22 cellular contexts compared by ENCODE assay signal in the genomic region with DNA sequence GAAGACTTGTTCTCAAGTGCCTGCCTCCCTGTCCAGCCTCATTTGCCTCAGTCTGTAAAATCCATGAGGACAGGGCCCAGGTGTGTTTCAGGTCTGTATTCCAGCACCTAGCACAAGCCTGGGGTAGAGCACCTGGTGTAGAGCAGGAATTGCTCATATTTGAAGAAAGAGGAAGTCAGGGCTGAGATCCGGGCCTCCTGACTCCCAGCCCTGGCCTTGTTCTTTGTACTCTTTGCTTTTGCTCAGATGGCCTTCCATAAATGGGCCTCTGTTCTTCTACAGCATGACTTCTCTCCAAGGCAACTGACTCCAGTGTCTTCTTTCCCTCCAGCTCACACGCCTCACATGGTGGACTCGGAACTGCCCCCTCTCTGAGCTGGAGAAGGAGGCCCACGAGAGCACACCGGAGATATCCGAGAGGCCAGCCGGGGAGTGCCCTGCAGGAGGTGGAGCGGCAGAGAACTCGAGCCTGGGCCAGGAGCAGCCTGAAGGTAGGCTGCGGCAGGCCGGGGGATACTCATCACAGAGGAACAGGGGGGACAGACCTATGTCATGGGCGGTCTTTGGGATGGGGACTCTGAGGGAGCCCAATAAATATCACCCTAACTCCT. TPM values are rescaled to one million over a fixed set of nuclear protein-coding genes. Genes with fewer than 3 reads are reported as not detected.
"Had no signal": no experiment of that assay in that cellular context is flagged by ENCODE, and none has a peak within 500 bp of the region (broad histone marks: within the 10 kb centered on the region; RNA-seq: fewer than 3 reads in every experiment).

No MANE protein-coding gene starts in this region.

- H3K4me3 ChIP-seq: adrenal gland, tibial artery had no signal

- DNase-seq: activated CD4-positive, alpha-beta T cell treated with anti-CD3 and anti-CD28 coated beads for 36 hours; activated CD4-positive, alpha-beta T cell treated with anti-CD3 and anti-CD28 coated beads, Interleukin-2, amount 50 U/mL, for 48 hours; activated gamma-delta T cell treated with Interleukin-2 at 50 U/mL for 16 hours; adrenal gland; effector CD8-positive, alpha-beta T cell; mesenchymal stem cell; nucleus accumbens; stimulated activated CD4-positive, alpha-beta T cell treated with anti-CD3 and anti-CD28 coated beads, Interleukin-12 subunit alpha, Interleukin-12 subunit beta, amount 100 ng/mL, for 4 hours; stimulated activated CD4-positive, alpha-beta T cell treated with anti-CD3 and anti-CD28 coated beads, Interleukin-1b, Interleukin-23, amount 100 ng/mL, for 48 hours; stimulated activated naive CD8-positive, alpha-beta T cell treated with anti-CD3 and anti-CD28 coated beads, Interleukin-15, Interleukin-2, amounts not matched to agents 100 U/mL and 50 U/mL, for 24 hours; T-helper 2 cell; tibial artery; WERI-Rb-1 had no signal

- ATAC-seq: activated CD4-positive, alpha-beta T cell treated with anti-CD3 and anti-CD28 coated beads for 36 hours; activated naive CD4-positive, alpha-beta T cell treated with anti-CD3 and anti-CD28 coated beads, Interleukin-2, amount 50 U/mL, for 72 hours; left lobe of liver; natural killer cell treated with Interleukin-12 subunit alpha and Interleukin-12 subunit beta and Interleukin-15 and Interleukin-18, amount 100 ng/mL, for 72 hours; stimulated activated naive CD8-positive, alpha-beta T cell treated with anti-CD3 and anti-CD28 coated beads, Interleukin-15, Interleukin-2, amounts not matched to agents 100 U/mL and 50 U/mL, for 24 hours had no signal

- H3K27me3 ChIP-seq: adrenal gland, tibial artery had no signal

- H3K27ac ChIP-seq: adrenal gland, tibial artery, WERI-Rb-1 had no signal

- H3K9me3 ChIP-seq: adrenal gland, tibial artery had no signal

- H3K4me1 ChIP-seq: adrenal gland had no signal

- H3K36me3 ChIP-seq: adrenal gland, tibial artery, WERI-Rb-1 had no signal

RNA-seq across cellular contexts. Expression of a gene that starts 19.7 kb away (rescaled TPM):
- total RNA-seq: activated CD4-positive, alpha-beta T cell treated with anti-CD3 and anti-CD28 coated beads for 36 hours; activated naive CD4-positive, alpha-beta T cell treated with anti-CD3 and anti-CD28 coated beads, Interleukin-2, amount 50 U/mL, for 72 hours; activated T-helper 1 cell treated with anti-CD3 and anti-CD28 coated beads, Interleukin-12 subunit alpha, Interleukin-12 subunit beta, Interleukin-2, Interleukin-4 antibody, amounts not matched to agents 30 ng/mL and 10 ng/mL and 1 ng/mL, durations not matched to agents 14 hours and 24 hours and 36 hours; bronchial epithelial cell; chondrocyte; endothelial cell of umbilical vein; fibroblast of villous mesenchyme; natural killer cell treated with Interleukin-12 subunit alpha and Interleukin-12 subunit beta and Interleukin-15 and Interleukin-18, amount 100 ng/mL, for 72 hours had no signal
- polyA plus RNA-seq: endothelial cell of umbilical vein, keratinocyte had no signal
